Comparison of ENCODE assay signal across 8 cellular contexts in the genomic region with DNA sequence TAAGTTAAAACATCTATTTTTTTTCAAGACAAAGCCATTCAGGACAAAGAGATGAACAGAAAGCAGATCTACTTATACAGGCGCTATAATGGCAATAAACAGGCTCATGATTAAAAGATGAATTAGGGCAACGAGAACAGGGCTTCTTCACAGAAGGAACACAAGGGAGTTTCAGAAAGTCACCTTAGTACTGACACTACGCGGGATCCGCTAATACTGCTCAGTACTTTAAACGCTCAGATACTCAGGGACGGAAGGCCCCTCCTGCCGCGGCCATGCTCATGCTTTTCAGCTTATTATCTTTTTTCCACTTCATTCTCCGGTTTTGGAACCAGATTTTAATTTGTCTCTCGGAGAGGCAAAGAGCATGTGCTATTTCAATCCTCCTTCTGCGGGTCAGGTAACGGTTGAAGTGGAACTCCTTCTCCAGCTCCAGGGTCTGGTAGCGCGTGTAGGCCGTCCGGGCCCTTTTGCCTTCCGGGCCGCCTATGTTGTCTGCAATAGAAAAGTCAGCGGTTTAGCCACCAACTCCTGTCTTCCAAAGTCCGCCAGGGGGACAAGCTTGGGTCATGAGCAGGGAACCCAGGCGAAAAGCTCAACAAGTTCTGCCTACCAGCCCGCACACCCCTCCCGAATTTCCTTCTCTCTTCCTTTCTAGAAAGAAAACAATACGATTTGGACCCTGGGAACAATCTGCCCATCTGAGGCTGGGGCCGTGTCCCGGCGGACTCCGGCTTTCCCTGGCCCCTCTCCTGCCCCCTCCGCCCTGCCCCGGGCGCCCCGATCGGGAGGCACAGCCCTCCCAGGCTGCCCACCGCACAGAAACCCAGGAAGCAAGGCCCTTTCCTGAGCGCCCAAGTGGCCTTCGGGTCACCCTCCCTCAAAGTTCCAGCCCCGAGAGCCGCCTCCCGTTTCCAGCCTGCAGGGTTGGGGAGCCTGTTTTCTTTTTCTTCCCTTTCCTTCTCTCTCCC. TPM values are rescaled to one million over a fixed set of nuclear protein-coding genes. Genes with fewer than 3 reads are reported as not detected.
DNase-seq lines count a peak whose midpoint lies in the region; ATAC-seq and TF ChIP-seq lines count a peak whose summit lies in the region.

No MANE protein-coding gene starts in this region.

- H3K4me3 ChIP-seq in mesodermal cell (ENCODE audit: extremely low read depth, insufficient read depth, low read length, poor library complexity, severe bottlenecking): peak overlapping the region; percentile 44
- peak overlapping the region; percentile 28 to 54 (median 44) for H3K4me3 ChIP-seq in tibial nerve

- intact Hi-C loops in activated CD4-positive, alpha-beta T cell treated with anti-CD3 and anti-CD28 coated beads, Interleukin-2, amount 10 ng/mL, durations not matched to agents 24 days and 14 days (cut with micrococcal nuclease): no loop called here

- no peaks in the 10 kb centered on the region for H3K9me3 Mint-ChIP-seq in activated CD4-positive, alpha-beta T cell treated with anti-CD3 and anti-CD28 coated beads, Interleukin-2, amount 10 ng/mL, durations not matched to agents 24 days and 14 days

- no peaks in the 10 kb centered on the region for H3K36me3 ChIP-seq in mesodermal cell (ENCODE audit: control insufficient read depth, insufficient read depth, low read length)
- peaks cover 0 to 33% (median 0%) of the 10 kb centered on the region in 3 donors for H3K36me3 ChIP-seq in tibial nerve

- H3K9me3 ChIP-seq in mesodermal cell (ENCODE audit: control insufficient read depth, low read length) (peaks cover 3% of the 10 kb centered on the region), tibial nerve (no peaks in the 10 kb centered on the region)

- TF ChIP-seq CTCF in tibial nerve (IDR thresholded peaks at IDR 0.05): no peak

- no peak overlapping the region for H3K27ac Mint-ChIP-seq in activated CD4-positive, alpha-beta T cell treated with anti-CD3 and anti-CD28 coated beads, Interleukin-2, amount 10 ng/mL, durations not matched to agents 24 days and 14 days

- no peaks in the 10 kb centered on the region for H3K4me1 Mint-ChIP-seq in activated CD4-positive, alpha-beta T cell treated with anti-CD3 and anti-CD28 coated beads, Interleukin-2, amount 10 ng/mL, durations not matched to agents 24 days and 14 days

- no peak for TF ChIP-seq POLR2A in tibial nerve (IDR thresholded peaks at IDR 0.05)

- WGBS in mesodermal cell (ENCODE audit: insufficient coverage in 2 of 2), 2 experiments: 7 to 13% methylated on average over 38 of the region's 40 CpGs
- 53 to 75% methylated on average over 40 of the region's 40 CpGs for WGBS in tibial nerve, 2 donors

- no peak overlapping the region for H3K4me3 Mint-ChIP-seq in activated CD4-positive, alpha-beta T cell treated with anti-CD3 and anti-CD28 coated beads, Interleukin-2, amount 10 ng/mL, durations not matched to agents 24 days and 14 days

- peaks cover 26% of the 10 kb centered on the region for H3K27me3 Mint-ChIP-seq in activated CD4-positive, alpha-beta T cell treated with anti-CD3 and anti-CD28 coated beads, Interleukin-2, amount 10 ng/mL, durations not matched to agents 24 days and 14 days

- peak overlapping the region; percentile 53 for H3K27ac ChIP-seq in mesodermal cell (ENCODE audit: low read depth, low read length, severe bottlenecking)
- peak overlapping the region; percentile 25 to 83 (median 76) for H3K27ac ChIP-seq in tibial nerve

- DNase-seq in DMS53 (lab: John Stamatoyannopoulos, UW) (peak; percentile 58), DMS53 treated with DMSO at 0.1 percent for 48 hours (lab: John Stamatoyannopoulos, UW; ENCODE audit: unreplicated experiment) (no peak), ecto neural progenitor cell (ENCODE audit: low spot score) (peak; percentile 52), tibial nerve (ENCODE audit: low spot score in 2 of 2) (no peak), globus pallidus (ENCODE audit: low spot score) (no peak)
- DNase-seq in activated CD4-positive, alpha-beta T cell treated with anti-CD3 and anti-CD28 coated beads, Interleukin-2, amount 10 ng/mL, durations not matched to agents 24 days and 14 days: no peak

- no peak for TF ChIP-seq EP300 in tibial nerve (IDR thresholded peaks at IDR 0.05)

- H3K27me3 ChIP-seq in tibial nerve: peaks cover 0 to 85% of the 10 kb centered on the region in 2 donors

- H3K36me3 Mint-ChIP-seq in activated CD4-positive, alpha-beta T cell treated with anti-CD3 and anti-CD28 coated beads, Interleukin-2, amount 10 ng/mL, durations not matched to agents 24 days and 14 days (ENCODE audit: low read depth): no peaks in the 10 kb centered on the region

- no peak for ATAC-seq in HG03097 (IDR thresholded peaks at IDR 0.05; ENCODE audit: low FRiP score, unreplicated experiment)

- H3K4me1 ChIP-seq in mesodermal cell (ENCODE audit: control insufficient read depth, insufficient read depth, low read length, poor library complexity, severe bottlenecking) (peaks cover 3% of the 10 kb centered on the region), tibial nerve (peaks cover 0 to 58% (median 5%) of the 10 kb centered on the region in 4 donors)

RNA-seq across cellular contexts. Expression of a gene that starts 1.6 kb away (rescaled TPM):
- 5.5 TPM for polyA plus RNA-seq in mesodermal cell (2013, experiment 1 of 2)
- 4.9 TPM for polyA plus RNA-seq in mesodermal cell (2013, experiment 2 of 2)
- total RNA-seq in tibial nerve: 10 to 100 TPM; 12.0 to 25.9 (median 16.6) TPM
- total RNA-seq in activated CD4-positive, alpha-beta T cell treated with anti-CD3 and anti-CD28 coated beads, Interleukin-2, amount 10 ng/mL, durations not matched to agents 24 days and 14 days: not detected in 2 replicates

RNA-seq across cellular contexts. Expression of a gene that starts 5.7 kb away (rescaled TPM):
- 4.2 TPM for polyA plus RNA-seq in mesodermal cell (2013, experiment 1 of 2)
- polyA plus RNA-seq in mesodermal cell (2013, experiment 2 of 2): 2.2 TPM
- 10 to 100 TPM; 11.1 to 30.9 (median 18.7) TPM for total RNA-seq in tibial nerve
- not detected in 2 replicates for total RNA-seq in activated CD4-positive, alpha-beta T cell treated with anti-CD3 and anti-CD28 coated beads, Interleukin-2, amount 10 ng/mL, durations not matched to agents 24 days and 14 days

RNA-seq across cellular contexts. Expression of a gene that starts 10.5 kb away (rescaled TPM):
- polyA plus RNA-seq in mesodermal cell (2013, experiment 1 of 2): 7.0 TPM
- polyA plus RNA-seq in mesodermal cell (2013, experiment 2 of 2): 5.9 TPM
- total RNA-seq in tibial nerve: 10 to 100 TPM in 1 of 4 donors, 1 to 10 TPM in 3; 7.0 to 18.8 (median 8.7) TPM
- not detected in 2 replicates for total RNA-seq in activated CD4-positive, alpha-beta T cell treated with anti-CD3 and anti-CD28 coated beads, Interleukin-2, amount 10 ng/mL, durations not matched to agents 24 days and 14 days

RNA-seq across cellular contexts. Expression of a gene that starts 11.3 kb away (rescaled TPM):
- polyA plus RNA-seq in mesodermal cell (2013, experiment 1 of 2): 2.1 TPM
- polyA plus RNA-seq in mesodermal cell (2013, experiment 2 of 2): 2.3 TPM
- 1 to 10 TPM; 4.4 to 6.3 (median 4.7) TPM for total RNA-seq in tibial nerve
- not detected in 2 replicates for total RNA-seq in activated CD4-positive, alpha-beta T cell treated with anti-CD3 and anti-CD28 coated beads, Interleukin-2, amount 10 ng/mL, durations not matched to agents 24 days and 14 days

RNA-seq across cellular contexts. Expression of a gene that starts 14.6 kb away (rescaled TPM):
- 2.8 TPM for polyA plus RNA-seq in mesodermal cell (2013, experiment 1 of 2)
- 3.2 TPM for polyA plus RNA-seq in mesodermal cell (2013, experiment 2 of 2)
- total RNA-seq in tibial nerve: 10 to 100 TPM in 2 of 4 donors, 1 to 10 TPM in 2; 8.7 to 16.9 (median 11.3) TPM
- total RNA-seq in activated CD4-positive, alpha-beta T cell treated with anti-CD3 and anti-CD28 coated beads, Interleukin-2, amount 10 ng/mL, durations not matched to agents 24 days and 14 days: not detected in 2 replicates

Comparison
In these comparisons a context has a peak if more than half of its experiments do, and no peak if none do; other contexts are left out.
1. DNase-seq: peak in DMS53 (single experiment) and ecto neural progenitor cell (single experiment); none in DMS53 treated with DMSO at 0.1 percent for 48 hours (single experiment), tibial nerve (0 of 2), globus pallidus (single experiment) and activated CD4-positive, alpha-beta T cell treated with anti-CD3 and anti-CD28 coated beads, Interleukin-2, amount 10 ng/mL, durations not matched to agents 24 days and 14 days (single experiment).
2. RNA of a gene that starts 1.6 kb away (total RNA-seq): 12.0 to 25.9 TPM in tibial nerve; not detected in activated CD4-positive, alpha-beta T cell treated with anti-CD3 and anti-CD28 coated beads, Interleukin-2, amount 10 ng/mL, durations not matched to agents 24 days and 14 days; every median in the first group is over 10 times any median in the second.
3. RNA of a gene that starts 5.7 kb away (total RNA-seq): 11.1 to 30.9 TPM in tibial nerve; not detected in activated CD4-positive, alpha-beta T cell treated with anti-CD3 and anti-CD28 coated beads, Interleukin-2, amount 10 ng/mL, durations not matched to agents 24 days and 14 days; every median in the first group is over 10 times any median in the second.